In the genomic region with DNA sequence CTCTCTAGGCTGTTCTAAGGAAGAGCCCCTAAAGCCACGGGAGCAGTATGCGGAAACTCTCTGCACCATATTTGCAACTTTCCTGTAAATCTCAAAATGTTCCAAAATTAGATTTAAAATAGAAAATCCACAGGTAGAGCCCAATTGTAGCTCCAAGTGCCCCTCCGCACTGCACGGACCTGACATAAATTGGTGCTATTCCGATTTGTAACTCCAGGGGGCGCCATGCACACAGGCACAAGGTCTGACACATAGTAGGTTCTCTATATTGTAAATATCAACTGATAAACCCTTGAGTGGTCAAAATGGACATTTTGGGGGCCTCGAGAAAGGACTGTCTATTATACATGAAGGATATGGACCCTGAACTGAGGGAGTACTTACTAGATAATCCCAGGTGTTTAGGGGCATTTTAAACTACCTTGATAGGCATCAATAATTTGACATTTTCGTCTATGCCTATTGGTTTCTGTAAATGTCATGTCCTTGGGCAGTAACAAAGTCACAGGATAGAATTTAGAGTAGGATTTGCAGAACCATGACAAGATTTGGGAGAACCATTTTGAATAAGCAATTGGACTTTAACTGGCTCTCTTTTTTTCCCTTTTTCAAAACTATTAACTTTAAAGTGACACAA, we compare ENCODE assay signal across 9 cellular contexts. TPM values are rescaled to one million over a fixed set of nuclear protein-coding genes. Genes with fewer than 3 reads are reported as not detected.
DNase-seq lines count a peak whose midpoint lies in the region; ATAC-seq and TF ChIP-seq lines count a peak whose summit lies in the region.
"Had no signal": no experiment of that assay in that cellular context is flagged by ENCODE, and none has a peak within 500 bp of the region (broad histone marks: within the 10 kb centered on the region; RNA-seq: fewer than 3 reads in every experiment).

No MANE protein-coding gene starts in this region.

- peaks cover 83% of the 10 kb centered on the region for H3K27me3 Mint-ChIP-seq in Calu3 (ENCODE audit: unreplicated experiment)
- H3K27me3 Mint-ChIP-seq in activated CD4-positive, alpha-beta memory T cell treated with anti-CD3 and anti-CD28 coated beads, Interleukin-2, amount 10 ng/mL, durations not matched to agents 7 days and 5 days: peaks cover 30% of the 10 kb centered on the region
- H3K27me3 Mint-ChIP-seq in endothelial cell (ENCODE audit: unreplicated experiment): peaks cover 4% of the 10 kb centered on the region

- H2AFZ ChIP-seq in Loucy (ENCODE audit: low read length) (no peak overlapping the region), parathyroid adenoma (no peak overlapping the region)

- H3K36me3 Mint-ChIP-seq in Calu3 (ENCODE audit: insufficient read depth, unreplicated experiment) (no peaks in the 10 kb centered on the region), endothelial cell (ENCODE audit: low read depth, unreplicated experiment) (no peaks in the 10 kb centered on the region)
- no peaks in the 10 kb centered on the region for H3K36me3 Mint-ChIP-seq in activated CD4-positive, alpha-beta memory T cell treated with anti-CD3 and anti-CD28 coated beads, Interleukin-2, amount 10 ng/mL, durations not matched to agents 7 days and 5 days (ENCODE audit: low read depth)

- H3K4me2 ChIP-seq in Loucy (ENCODE audit: low read depth, low read length, poor library complexity, severe bottlenecking) (no peak overlapping the region), parathyroid adenoma (ENCODE audit: low read length) (no peak overlapping the region)

- DNase-seq in Calu3 (peak; percentile 50), endothelial cell (ENCODE audit: low spot score) (peak; percentile 65), SW480 (ENCODE audit: low spot score) (no peak), 8988T (no peak)
- peak; percentile 52 for DNase-seq in activated CD4-positive, alpha-beta memory T cell treated with anti-CD3 and anti-CD28 coated beads, Interleukin-2, amount 10 ng/mL, durations not matched to agents 7 days and 5 days

- H3K4me1 Mint-ChIP-seq in Calu3 (ENCODE audit: low read depth, unreplicated experiment) (no peaks in the 10 kb centered on the region), endothelial cell (ENCODE audit: unreplicated experiment) (no peaks in the 10 kb centered on the region)
- no peaks in the 10 kb centered on the region for H3K4me1 Mint-ChIP-seq in activated CD4-positive, alpha-beta memory T cell treated with anti-CD3 and anti-CD28 coated beads, Interleukin-2, amount 10 ng/mL, durations not matched to agents 7 days and 5 days

- H3K27ac Mint-ChIP-seq in Calu3 (ENCODE audit: unreplicated experiment) (no peak overlapping the region), endothelial cell (ENCODE audit: unreplicated experiment) (no peak overlapping the region)
- H3K27ac Mint-ChIP-seq in activated CD4-positive, alpha-beta memory T cell treated with anti-CD3 and anti-CD28 coated beads, Interleukin-2, amount 10 ng/mL, durations not matched to agents 7 days and 5 days: no peak overlapping the region

- H3K79me2 ChIP-seq in Loucy (ENCODE audit: insufficient read depth, low read length) (no peaks in the 10 kb centered on the region), parathyroid adenoma (no peaks in the 10 kb centered on the region)

- H3K4me3 ChIP-seq in Loucy (ENCODE audit: low read length, poor library complexity, severe bottlenecking) (no peak overlapping the region), parathyroid adenoma (ENCODE audit: low read depth, low read length) (no peak overlapping the region)

- POLR2A ChIA-PET in activated CD4-positive, alpha-beta memory T cell treated with anti-CD3 and anti-CD28 coated beads, Interleukin-2, amount 10 ng/mL, durations not matched to agents 7 days and 5 days (lab: Charles Lee): interaction anchor here (0.6 to 0.9 kb wide), 2 partner anchors 576 to 578 kb away, joined by 3 to 9 read pairs; partner anchors contain the start of gene FNDC8

- H3K27ac ChIP-seq in parathyroid adenoma: no peak overlapping the region

- CTCF ChIA-PET in Calu3 (lab: Charles Lee): interaction anchor here (0.6 to 2.0 kb wide), 12 partner anchors 10 to 577 kb away, joined by 3 to 7 read pairs (median 4); partner anchors contain the start of genes LIG3 and RAD51D
- CTCF ChIA-PET in activated CD4-positive, alpha-beta memory T cell treated with anti-CD3 and anti-CD28 coated beads, Interleukin-2, amount 10 ng/mL, durations not matched to agents 7 days and 5 days (lab: Charles Lee): interaction anchor here (0.6 to 3.6 kb wide), 12 partner anchors 11 to 577 kb away, joined by 3 to 23 read pairs (median 4); partner anchors contain the start of gene RAD51D

- H3K9me3 ChIP-seq in Loucy (ENCODE audit: insufficient read depth, low read depth, low read length) (no peaks in the 10 kb centered on the region), parathyroid adenoma (ENCODE audit: control insufficient read depth, low read length) (no peaks in the 10 kb centered on the region)

- no peak overlapping the region for H3K9ac ChIP-seq in Loucy (ENCODE audit: low read depth, low read length, poor library complexity, severe bottlenecking)
- H3K9ac ChIP-seq in parathyroid adenoma: no peak overlapping the region

- no peaks in the 10 kb centered on the region for H3K9me3 Mint-ChIP-seq in Calu3 (ENCODE audit: low read depth, unreplicated experiment)
- H3K9me3 Mint-ChIP-seq in activated CD4-positive, alpha-beta memory T cell treated with anti-CD3 and anti-CD28 coated beads, Interleukin-2, amount 10 ng/mL, durations not matched to agents 7 days and 5 days: no peaks in the 10 kb centered on the region
- H3K9me3 Mint-ChIP-seq in endothelial cell (ENCODE audit: unreplicated experiment): no peaks in the 10 kb centered on the region

- H4K20me1 ChIP-seq in Loucy (ENCODE audit: insufficient read depth, low read length, poor library complexity, severe bottlenecking): no peaks in the 10 kb centered on the region

- H3K36me3 ChIP-seq in Loucy (ENCODE audit: insufficient read depth, low read length): no peaks in the 10 kb centered on the region
- H3K36me3 ChIP-seq in parathyroid adenoma (ENCODE audit: control insufficient read depth, insufficient read depth, low read length): no peaks in the 10 kb centered on the region

- H3K4me3 Mint-ChIP-seq in Calu3 (ENCODE audit: low read depth, unreplicated experiment) (no peak overlapping the region), endothelial cell (ENCODE audit: unreplicated experiment) (no peak overlapping the region)
- no peak overlapping the region for H3K4me3 Mint-ChIP-seq in activated CD4-positive, alpha-beta memory T cell treated with anti-CD3 and anti-CD28 coated beads, Interleukin-2, amount 10 ng/mL, durations not matched to agents 7 days and 5 days

- TF ChIP-seq CTCF in Calu3 (IDR thresholded peaks at IDR 0.05; ENCODE audit: unreplicated experiment): peak; percentile 91
- TF ChIP-seq CTCF in Loucy (conservative IDR thresholded peaks at IDR 0.05; ENCODE audit: low read length): peak; percentile 100
- TF ChIP-seq CTCF in endothelial cell (IDR thresholded peaks at IDR 0.05; ENCODE audit: unreplicated experiment): peak; percentile 99
- TF ChIP-seq CTCF in parathyroid adenoma (IDR thresholded peaks at IDR 0.05): peak; percentile 70

- intact Hi-C loops in Calu3 (cut with micrococcal nuclease; ENCODE audit: unreplicated experiment): loop anchor here (2.0 to 5.0 kb wide), 3 partner anchors 350 to 574 kb away; partner anchors contain the start of genes LIG3 and RAD51D

- no peak for ATAC-seq in HG03354 (IDR thresholded peaks at IDR 0.05; ENCODE audit: poor library complexity, severe bottlenecking, unreplicated experiment)

- H3K27me3 ChIP-seq in Loucy (ENCODE audit: insufficient read depth, low read length, poor library complexity, severe bottlenecking): no peaks in the 10 kb centered on the region
- no peaks in the 10 kb centered on the region for H3K27me3 ChIP-seq in parathyroid adenoma (ENCODE audit: control insufficient read depth, insufficient read depth, low read length)

- no peaks in the 10 kb centered on the region for H3K9me2 ChIP-seq in Loucy (replicated peaks; ENCODE audit: low read depth, low read length)

- no peaks in the 10 kb centered on the region for H3K4me1 ChIP-seq in Loucy (ENCODE audit: insufficient read depth, low read length, poor library complexity, severe bottlenecking)
- H3K4me1 ChIP-seq in parathyroid adenoma: no peaks in the 10 kb centered on the region

- no peaks in the 10 kb centered on the region for H3F3A ChIP-seq in Loucy (ENCODE audit: low read depth)

- no TSS peak for BruUV-seq in Calu3 (replicated peaks; lab: Mats Ljungman, UMichigan)

RNA-seq across cellular contexts. Expression of gene TMEM132E, which starts 36.6 kb away (rescaled TPM):
- total RNA-seq in Calu3 (2022) (0.15 and 0.26 TPM in 2 replicates), endothelial cell (ENCODE audit: unreplicated experiment) (0.08 TPM)
- not detected for total RNA-seq in activated CD4-positive, alpha-beta memory T cell treated with anti-CD3 and anti-CD28 coated beads, Interleukin-2, amount 10 ng/mL, durations not matched to agents 7 days and 5 days
- total RNA-seq: pulmonary artery endothelial cell had no signal

Comparison
In these comparisons a context has a peak if more than half of its experiments do, and no peak if none do; other contexts are left out.
1. DNase-seq: peak in Calu3 (single experiment), activated CD4-positive, alpha-beta memory T cell treated with anti-CD3 and anti-CD28 coated beads, Interleukin-2, amount 10 ng/mL, durations not matched to agents 7 days and 5 days (single experiment) and endothelial cell (single experiment); none in SW480 (single experiment) and 8988T (single experiment).
2. Peak in every context shown above with its lines, with median percentiles within 50 percentile points of each other: CTCF ChIP-seq.